18 cellular contexts compared by ENCODE assay signal in the genomic region with DNA sequence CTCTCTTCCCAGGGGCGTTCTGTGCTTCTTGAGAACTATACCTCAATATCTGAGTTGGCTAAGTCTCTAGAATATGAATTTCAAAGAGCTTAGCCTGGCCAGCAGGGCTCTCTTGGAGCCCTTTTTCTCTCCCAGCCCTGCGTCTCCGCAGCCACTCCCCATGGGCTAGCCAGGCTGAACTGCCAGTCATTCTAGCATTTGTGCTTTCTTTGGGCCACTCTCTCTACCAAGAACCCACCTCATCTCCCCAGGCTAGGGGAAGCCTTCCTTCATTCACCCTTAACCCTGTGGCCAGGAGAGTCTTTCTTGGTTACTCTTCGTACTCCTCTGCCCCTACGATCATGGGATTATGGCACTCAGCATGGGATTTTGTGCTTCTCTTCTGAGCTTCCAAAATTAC. TPM values are rescaled to one million over a fixed set of nuclear protein-coding genes. Genes with fewer than 3 reads are reported as not detected.
DNase-seq lines count a peak whose midpoint lies in the region; ATAC-seq and TF ChIP-seq lines count a peak whose summit lies in the region.
"Had no signal": no experiment of that assay in that cellular context is flagged by ENCODE, and none has a peak within 500 bp of the region (broad histone marks: within the 10 kb centered on the region; RNA-seq: fewer than 3 reads in every experiment).

No MANE protein-coding gene starts in this region.

- peaks cover 6% of the 10 kb centered on the region for H3K9me3 Mint-ChIP-seq in activated CD4-positive, alpha-beta T cell treated with anti-CD3 and anti-CD28 coated beads, Interleukin-2, amount 10 ng/mL, durations not matched to agents 24 days and 14 days
- no peaks in the 10 kb centered on the region for H3K9me3 Mint-ChIP-seq in activated naive CD8-positive, alpha-beta T cell treated with anti-CD3 and anti-CD28 coated beads for 36 hours

- H3K4me1 ChIP-seq in psoas muscle, result peaks cover 51% of the 10 kb centered on the region

- peak; percentile 65 for DNase-seq in activated CD4-positive, alpha-beta T cell treated with anti-CD3 and anti-CD28 coated beads, Interleukin-2, amount 10 ng/mL, durations not matched to agents 24 days and 14 days
- DNase-seq in activated CD4-positive, alpha-beta T cell treated with anti-CD3 and anti-CD28 coated beads for 1 hour, result no peak
- DNase-seq in activated naive CD8-positive, alpha-beta T cell treated with anti-CD3 and anti-CD28 coated beads for 36 hours, result no peak
- peak in 1 of 2 donors; percentile 11 for DNase-seq in psoas muscle
- no peak for DNase-seq in cortex of kidney (lab: John Stamatoyannopoulos, UW)
- DNase-seq: activated gamma-delta T cell; Calu3; Kasumi-1; NCI-H146; PC-3; stimulated activated CD4-positive, alpha-beta T cell treated with anti-CD3 and anti-CD28 coated beads, Interleukin-4, amount 100 ng/mL, for 1 hour; stimulated activated naive CD4-positive, alpha-beta T cell treated with Interleukin-2 at 50 U/mL for 16 hours; SW 1271 had no signal

- no peaks in the 10 kb centered on the region for H3K27me3 Mint-ChIP-seq in activated CD4-positive, alpha-beta T cell treated with anti-CD3 and anti-CD28 coated beads, Interleukin-2, amount 10 ng/mL, durations not matched to agents 24 days and 14 days
- H3K27me3 Mint-ChIP-seq in activated naive CD8-positive, alpha-beta T cell treated with anti-CD3 and anti-CD28 coated beads for 36 hours, result no peaks in the 10 kb centered on the region

- no peaks in the 10 kb centered on the region for H3K36me3 ChIP-seq in KOPT-K1 (ENCODE audit: insufficient read depth, low read length)
- no peaks in the 10 kb centered on the region for H3K36me3 ChIP-seq in psoas muscle (ENCODE audit: insufficient read depth in 1 of 2, low read depth in 1 of 2)
- H3K36me3 ChIP-seq: cardiac muscle cell had no signal

- intact Hi-C loops in activated CD4-positive, alpha-beta T cell treated with anti-CD3 and anti-CD28 coated beads, Interleukin-2, amount 10 ng/mL, durations not matched to agents 24 days and 14 days (cut with micrococcal nuclease), result loop anchor here (1.0 to 10.0 kb wide), 2 partner anchors 49 to 812 kb away; partner anchors contain the start of gene MX1
- intact Hi-C loops in psoas muscle (cut with DNase I), result loop anchor here in 1 of 2 donors (10.0 kb wide), 1 partner anchor 288 kb away; no protein-coding TSS in a partner anchor

- ATAC-seq in psoas muscle (no peak), GM21825 (IDR thresholded peaks at IDR 0.05; ENCODE audit: unreplicated experiment) (no peak), HG03108 (IDR thresholded peaks at IDR 0.05; ENCODE audit: unreplicated experiment) (no peak)
- ATAC-seq: PC-3 had no signal

- no peak overlapping the region for H3K4me3 ChIP-seq in psoas muscle
- H3K4me3 ChIP-seq: cardiac muscle cell had no signal

- H3K27me3 ChIP-seq in psoas muscle (ENCODE audit: insufficient read depth in 3 of 3, low read length in 2 of 3), result no peaks in the 10 kb centered on the region
- H3K27me3 ChIP-seq: cardiac muscle cell had no signal

- peak overlapping the region; percentile 94 for H3K27ac Mint-ChIP-seq in activated CD4-positive, alpha-beta T cell treated with anti-CD3 and anti-CD28 coated beads, Interleukin-2, amount 10 ng/mL, durations not matched to agents 24 days and 14 days
- peak overlapping the region; percentile 87 for H3K27ac Mint-ChIP-seq in activated naive CD8-positive, alpha-beta T cell treated with anti-CD3 and anti-CD28 coated beads for 36 hours

- H3K4me3 Mint-ChIP-seq in activated CD4-positive, alpha-beta T cell treated with anti-CD3 and anti-CD28 coated beads, Interleukin-2, amount 10 ng/mL, durations not matched to agents 24 days and 14 days, result peak overlapping the region; percentile 55
- H3K4me3 Mint-ChIP-seq in activated naive CD8-positive, alpha-beta T cell treated with anti-CD3 and anti-CD28 coated beads for 36 hours, result peak overlapping the region; percentile 52

- no peaks in the 10 kb centered on the region for H3K9me3 ChIP-seq in KOPT-K1 (ENCODE audit: insufficient read depth, low read length, poor library complexity, severe bottlenecking)
- H3K9me3 ChIP-seq in psoas muscle, result no peaks in the 10 kb centered on the region

- 54 to 73% (median 57%) methylated on average over 5 of the region's 5 CpGs for WGBS in psoas muscle, 3 donors

- no peak for TF ChIP-seq CTCF in psoas muscle (IDR thresholded peaks at IDR 0.05)

- peaks cover 2% of the 10 kb centered on the region for H3K36me3 Mint-ChIP-seq in activated CD4-positive, alpha-beta T cell treated with anti-CD3 and anti-CD28 coated beads, Interleukin-2, amount 10 ng/mL, durations not matched to agents 24 days and 14 days (ENCODE audit: low read depth)
- peaks cover 6% of the 10 kb centered on the region for H3K36me3 Mint-ChIP-seq in activated naive CD8-positive, alpha-beta T cell treated with anti-CD3 and anti-CD28 coated beads for 36 hours

- H3K4me1 Mint-ChIP-seq in activated CD4-positive, alpha-beta T cell treated with anti-CD3 and anti-CD28 coated beads, Interleukin-2, amount 10 ng/mL, durations not matched to agents 24 days and 14 days, result peaks cover 68% of the 10 kb centered on the region
- H3K4me1 Mint-ChIP-seq in activated naive CD8-positive, alpha-beta T cell treated with anti-CD3 and anti-CD28 coated beads for 36 hours, result peaks cover 68% of the 10 kb centered on the region

- H3K27ac ChIP-seq in KOPT-K1 (ENCODE audit: low read depth, low read length, poor library complexity, severe bottlenecking) (peak overlapping the region; percentile 99), psoas muscle (peak overlapping the region; percentile 96)
- H3K27ac ChIP-seq: cardiac muscle cell had no signal

RNA-seq across cellular contexts. Expression of gene ABCG1, which starts 18.2 kb away (rescaled TPM):
- 10.3 and 11.4 TPM in 2 replicates for total RNA-seq in activated CD4-positive, alpha-beta T cell treated with anti-CD3 and anti-CD28 coated beads, Interleukin-2, amount 10 ng/mL, durations not matched to agents 24 days and 14 days
- 10 to 100 TPM in 1 of 2 experiments, 1 to 10 TPM in 1; 9.8 to 11.1 TPM for total RNA-seq in activated naive CD8-positive, alpha-beta T cell treated with anti-CD3 and anti-CD28 coated beads for 36 hours
- total RNA-seq in psoas muscle, result 10 to 100 TPM in 2 of 4 donors, 1 to 10 TPM in 2; 4.4 to 35.8 (median 16.6) TPM
- 1 to 10 TPM; 2.9 to 3.5 (median 3.5) TPM for polyA plus RNA-seq in psoas muscle
- total RNA-seq: epithelial cell of proximal tubule had no signal
